ENCODE assay signal across 18 cellular contexts in the genomic region with DNA sequence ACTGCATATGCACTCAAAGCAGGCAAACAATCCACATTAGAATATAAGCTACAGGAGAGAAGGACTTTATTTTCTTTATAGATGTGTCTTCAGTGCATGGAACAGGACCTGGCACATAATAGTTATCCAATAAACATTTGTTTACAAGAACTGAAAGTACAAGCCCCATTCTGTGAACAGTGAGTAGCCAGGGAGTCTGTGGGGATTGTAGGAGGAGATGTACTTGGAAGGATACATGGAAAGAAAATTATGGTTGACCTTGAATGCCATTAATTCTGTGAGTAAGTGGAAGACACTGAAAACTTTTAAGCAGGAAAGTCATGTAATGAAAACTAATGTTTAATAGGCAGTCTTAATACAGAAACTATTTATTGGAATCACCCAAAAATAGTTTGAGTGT. TPM values are rescaled to one million over a fixed set of nuclear protein-coding genes. Genes with fewer than 3 reads are reported as not detected.
DNase-seq lines count a peak whose midpoint lies in the region; ATAC-seq, FAIRE-seq and TF ChIP-seq lines count a peak whose summit lies in the region.
"Had no signal": no experiment of that assay in that cellular context is flagged by ENCODE, and none has a peak within 500 bp of the region (broad histone marks: within the 10 kb centered on the region; RNA-seq: fewer than 3 reads in every experiment).

No MANE protein-coding gene starts in this region.

- H3K4me2 ChIP-seq in A549 (peak overlapping the region; percentile 75; the same call in 2 of the 3 replicates), PC-9 (peak overlapping the region; percentile 44; the same call in 1 of the 2 replicates)

- no TSS peak for BruUV-seq in PC-9 (replicated peaks; lab: Mats Ljungman, UMichigan)

- no peak for TF ChIP-seq CTCF in A549 (IDR thresholded peaks at IDR 0.05)
- TF ChIP-seq CTCF in PC-9 (conservative IDR thresholded peaks at IDR 0.05) = no peak
- no peak for TF ChIP-seq CTCF in fibroblast of the aortic adventitia (IDR thresholded peaks at IDR 0.05; ENCODE audit: insufficient read depth, low read length)
- TF ChIP-seq CTCF in osteocyte (IDR thresholded peaks at IDR 0.05) = no peak
- TF ChIP-seq CTCF in ascending aorta (IDR thresholded peaks at IDR 0.05) = no peak
- TF ChIP-seq CTCF in lower leg skin (IDR thresholded peaks at IDR 0.05) = no peak

- intact Hi-C loops in PC-9 (cut with micrococcal nuclease; ENCODE audit: unreplicated experiment) = loop anchor here (5.0 kb wide), 1 partner anchor 36 kb away; no protein-coding TSS in a partner anchor
- intact Hi-C loops in ascending aorta (cut with DNase I) = no loop called here
- intact Hi-C loops in lower leg skin (cut with DNase I; ENCODE audit: low total_unique reads) = no loop called here

- H3K36me3 Mint-ChIP-seq in osteocyte (ENCODE audit: unreplicated experiment) = no peaks in the 10 kb centered on the region
- H3K36me3 Mint-ChIP-seq: stimulated activated effector memory CD8-positive, alpha-beta T cell treated with anti-CD3 and anti-CD28 coated beads, Interleukin-12 subunit alpha, Interleukin-12 subunit beta, amount 100 ng/mL, for 72 hours had no signal

- ATAC-seq in A549 (no peak), HG03135 (IDR thresholded peaks at IDR 0.05; ENCODE audit: unreplicated experiment) (no peak)
- ATAC-seq: foreskin keratinocyte; K562; stimulated activated effector memory CD8-positive, alpha-beta T cell treated with anti-CD3 and anti-CD28 coated beads, Interleukin-12 subunit alpha, Interleukin-12 subunit beta, amount 100 ng/mL, for 72 hours had no signal

- peaks cover 17% of the 10 kb centered on the region for H3F3A ChIP-seq in PC-9 (ENCODE audit: insufficient read depth, low read depth)

- TF ChIP-seq EP300 in A549 (IDR thresholded peaks at IDR 0.05) = no peak

- no peaks in the 10 kb centered on the region for H3K9me3 ChIP-seq in A549
- H3K9me3 ChIP-seq in PC-9 (ENCODE audit: insufficient read depth, low read depth) = no peaks in the 10 kb centered on the region
- no peaks in the 10 kb centered on the region for H3K9me3 ChIP-seq in ascending aorta

- POLR2A ChIA-PET in A549 (lab: Yijun Ruan, JAX) = no interaction called here
- POLR2A ChIA-PET in PC-9 (lab: Charles Lee; ENCODE audit: unreplicated experiment) = no interaction called here

- no peak for DNase-seq in A549 (ENCODE audit: low read depth in 1 of 2, low spot score in 1 of 2)
- DNase-seq in PC-9 = no peak
- DNase-seq in fibroblast of the aortic adventitia (ENCODE audit: low read depth) = peak; percentile 43
- DNase-seq in osteocyte (ENCODE audit: extremely low spot score, unreplicated experiment) = no peak
- no peak for DNase-seq in ascending aorta (ENCODE audit: low spot score in 2 of 2)
- no peak for DNase-seq in lower leg skin (ENCODE audit: low spot score in 2 of 2)
- DNase-seq in DMS53 treated with DMSO at 0.1 percent for 48 hours (lab: John Stamatoyannopoulos, UW; ENCODE audit: unreplicated experiment) = no peak
- DNase-seq: activated CD4-positive, alpha-beta T cell treated with anti-CD3 and anti-CD28 coated beads, Interleukin-2, amount 50 U/mL, for 4 hours; activated T-cell treated with anti-CD3 and anti-CD28 coated beads, Interleukin-2, amount 50 U/mL, for 48 hours; foreskin keratinocyte; H7; NCI-H1417 treated with DMSO at 0.1 percent for 48 hours; retina had no signal

- no peaks in the 10 kb centered on the region for H3K9me2 ChIP-seq in PC-9 (ENCODE audit: insufficient read depth)

- H4K20me1 ChIP-seq in PC-9 (ENCODE audit: insufficient read depth) = no peaks in the 10 kb centered on the region

- H3K4me1 Mint-ChIP-seq in osteocyte (ENCODE audit: unreplicated experiment) = peaks cover 30% of the 10 kb centered on the region
- H3K4me1 Mint-ChIP-seq: stimulated activated effector memory CD8-positive, alpha-beta T cell treated with anti-CD3 and anti-CD28 coated beads, Interleukin-12 subunit alpha, Interleukin-12 subunit beta, amount 100 ng/mL, for 72 hours had no signal

- TF ChIP-seq POLR2A in A549 (IDR thresholded peaks at IDR 0.05; ENCODE audit: low read length) (no peak), lower leg skin (IDR thresholded peaks at IDR 0.05) (no peak)

- no peak overlapping the region for H2AFZ ChIP-seq in PC-9

- peaks cover 18% of the 10 kb centered on the region for H3K9me3 Mint-ChIP-seq in osteocyte (ENCODE audit: unreplicated experiment)
- H3K9me3 Mint-ChIP-seq: stimulated activated effector memory CD8-positive, alpha-beta T cell treated with anti-CD3 and anti-CD28 coated beads, Interleukin-12 subunit alpha, Interleukin-12 subunit beta, amount 100 ng/mL, for 72 hours had no signal

- H3K36me3 ChIP-seq in PC-9 (ENCODE audit: low read depth) (no peaks in the 10 kb centered on the region), ascending aorta (no peaks in the 10 kb centered on the region)

- H3K79me2 ChIP-seq in PC-9 (ENCODE audit: low read depth) = no peaks in the 10 kb centered on the region

- peak overlapping the region; percentile 36 for H3K27ac Mint-ChIP-seq in osteocyte (ENCODE audit: unreplicated experiment)
- H3K27ac Mint-ChIP-seq: stimulated activated effector memory CD8-positive, alpha-beta T cell treated with anti-CD3 and anti-CD28 coated beads, Interleukin-12 subunit alpha, Interleukin-12 subunit beta, amount 100 ng/mL, for 72 hours had no signal

- TF ChIP-seq RAD21 in A549 (conservative IDR thresholded peaks at IDR 0.05 in 1 of 2, IDR thresholded peaks at IDR 0.05 in 1 of 2) = no peak

- no peak for FAIRE-seq in A549 (lab: Jason Lieb, UNC)
- FAIRE-seq: K562, TTC549 had no signal

- peaks cover 25% of the 10 kb centered on the region for H3K4me1 ChIP-seq in A549
- peaks cover 18% of the 10 kb centered on the region for H3K4me1 ChIP-seq in PC-9 (replicated peaks; ENCODE audit: insufficient read depth)
- H3K4me1 ChIP-seq in ascending aorta = peaks cover 0 to 7% of the 10 kb centered on the region in 2 donors
- H3K4me1 ChIP-seq: foreskin keratinocyte had no signal

- H3K27me3 ChIP-seq in PC-9 (ENCODE audit: insufficient read depth, low read depth) (no peaks in the 10 kb centered on the region; the same call in 1 of the 2 replicates), ascending aorta (no peaks in the 10 kb centered on the region)

- H3K27ac ChIP-seq in A549 (no peak overlapping the region), PC-9 (no peak overlapping the region), ascending aorta (no peak overlapping the region)
- H3K27ac ChIP-seq: foreskin keratinocyte, SK-N-MC had no signal

- no peaks in the 10 kb centered on the region for H3K27me3 Mint-ChIP-seq in osteocyte (ENCODE audit: unreplicated experiment)

- H3K4me3 ChIP-seq in A549 = no peak overlapping the region
- no peak overlapping the region for H3K4me3 ChIP-seq in PC-9
- no peak overlapping the region for H3K4me3 ChIP-seq in fibroblast of the aortic adventitia (ENCODE audit: low read depth, low read length)
- H3K4me3 ChIP-seq in ascending aorta = no peak overlapping the region
- H3K4me3 ChIP-seq in lower leg skin (ENCODE audit: low read depth, poor library complexity, severe bottlenecking) = no peak overlapping the region
- H3K4me3 ChIP-seq: K562, SK-N-MC had no signal

- CTCF ChIA-PET in A549 (lab: Yijun Ruan, JAX) = interaction anchor here (1.1 kb wide), 1 partner anchor 99 kb away, joined by 3 read pairs; no protein-coding TSS in a partner anchor
- CTCF ChIA-PET in PC-9 (lab: Charles Lee) = interaction anchor here (0.7 kb wide), 1 partner anchor 98 kb away, joined by 3 read pairs; no protein-coding TSS in a partner anchor

- H3K4me3 Mint-ChIP-seq in osteocyte (ENCODE audit: unreplicated experiment) = no peak overlapping the region
- H3K4me3 Mint-ChIP-seq: stimulated activated effector memory CD8-positive, alpha-beta T cell treated with anti-CD3 and anti-CD28 coated beads, Interleukin-12 subunit alpha, Interleukin-12 subunit beta, amount 100 ng/mL, for 72 hours had no signal

TF ChIP-seq in A549, 52 proteins besides CTCF, POLR2A, EP300 and RAD21:
- no peak for TF ChIP-seq GATA3 (IDR thresholded peaks at IDR 0.05; ENCODE audit: borderline replicate concordance)

RNA-seq across cellular contexts. Expression of a gene that starts 28.3 kb away (rescaled TPM):
- polyA plus RNA-seq in A549 (2011; rRNA removed) = 0.11 and 0.18 TPM in 2 replicates
- not detected in 2 replicates for polyA plus RNA-seq in A549 (2012; cell fraction: cytosol; rRNA removed)
- 0.02 TPM in 1 of 2 replicates, not detected in the other for polyA plus RNA-seq in A549 (2012; cell fraction: nucleus; rRNA removed)
- polyA plus RNA-seq in A549 (2017; fragmentation: RNase III; extraction: RNeasy Plus Mini Kit Qiagen cat#74134 plus additional on column Dnase treatment) = not detected in 3 replicates
- polyA minus RNA-seq in A549 (2011; rRNA and poly(A)+ RNA removed) = 0.08 and 0.34 TPM in 2 replicates
- not detected in 2 replicates for total RNA-seq in PC-9 (2021)
- 4.8 and 19.2 TPM in 2 replicates for total RNA-seq in fibroblast of the aortic adventitia (ENCODE audit: low replicate concordance)
- not detected in 2 replicates for total RNA-seq in osteocyte
- total RNA-seq in ascending aorta = 2.6 TPM
- total RNA-seq in lower leg skin = 10 to 100 TPM in 1 of 4 donors, 1 to 10 TPM in 3; 1.6 to 16.7 (median 2.4) TPM
- total RNA-seq: foreskin keratinocyte had no signal
- polyA plus RNA-seq: foreskin keratinocyte had no signal
